In genomic region chr11:8726395-8726794, GRCh38 we compare ENCODE assay signal across 12 cellular contexts.
"Had no signal": no experiment of that assay in that cellular context is flagged by ENCODE, and none has a peak within 500 bp of the region (broad histone marks: within the 10 kb centered on the region; RNA-seq: fewer than 3 reads in every experiment).

No MANE protein-coding gene starts in this region.

- ATAC-seq: activated CD8-positive, alpha-beta T cell treated with anti-CD3 and anti-CD28 coated beads for 36 hours; activated T-cell treated with anti-CD3 and anti-CD28 coated beads, Interleukin-2, amount 50 U/mL, for 72 hours; heart right ventricle; stimulated activated naive CD8-positive, alpha-beta T cell treated with anti-CD3 and anti-CD28 coated beads, Interleukin-15, Interleukin-2, amounts not matched to agents 100 U/mL and 50 U/mL, for 24 hours had no signal

- H3K4me3 ChIP-seq: heart right ventricle, left ventricle myocardium inferior, testis had no signal

- H3K27me3 ChIP-seq: heart right ventricle, testis had no signal

- DNase-seq: activated CD8-positive, alpha-beta memory T cell treated with anti-CD3 and anti-CD28 coated beads, Interleukin-2, amount 50 U/mL, for 4 hours; activated CD8-positive, alpha-beta T cell treated with anti-CD3 and anti-CD28 coated beads for 36 hours; activated gamma-delta T cell treated with Interleukin-2 at 50 U/mL for 16 hours; activated T-cell treated with anti-CD3 and anti-CD28 coated beads, Interleukin-2, amount 50 U/mL, for 72 hours; heart right ventricle; kidney; left ventricle myocardium inferior; naive B cell; stimulated activated CD4-positive, alpha-beta T cell treated with anti-CD3 and anti-CD28 coated beads, Interleukin-2, amount 100 ng/mL, for 48 hours; stimulated activated CD8-positive, alpha-beta memory T cell treated with anti-CD3 and anti-CD28 coated beads, Interleukin-4, amount 100 ng/mL, for 48 hours; stimulated activated naive CD8-positive, alpha-beta T cell treated with anti-CD3 and anti-CD28 coated beads, Interleukin-15, Interleukin-2, amounts not matched to agents 100 U/mL and 50 U/mL, for 24 hours; testis had no signal

- H3K9me3 ChIP-seq: heart right ventricle, left ventricle myocardium inferior, testis had no signal
